In genomic region chr1:4024811-4025210, GRCh38 we compare ENCODE assay signal across 26 cellular contexts.
"Had no signal": no experiment of that assay in that cellular context is flagged by ENCODE, and none has a peak within 500 bp of the region (broad histone marks: within the 10 kb centered on the region; RNA-seq: fewer than 3 reads in every experiment).

No MANE protein-coding gene starts in this region.

- H3K36me3 ChIP-seq: ascending aorta, breast epithelium, cardiac muscle cell had no signal

- H3K9me3 ChIP-seq: ascending aorta, breast epithelium had no signal

- H3K4me3 ChIP-seq: ascending aorta, breast epithelium, cardiac muscle cell, coronary artery, dorsolateral prefrontal cortex had no signal

- H3K27me3 ChIP-seq: ascending aorta, cardiac muscle cell had no signal

- H3K4me1 ChIP-seq: ascending aorta, breast epithelium had no signal

- H3K27ac ChIP-seq: ascending aorta, breast epithelium, cardiac muscle cell, coronary artery, dorsolateral prefrontal cortex had no signal

- ATAC-seq: activated naive CD4-positive, alpha-beta T cell treated with anti-CD3 and anti-CD28 coated beads, Interleukin-2, amount 50 U/mL, for 72 hours; activated T-cell treated with anti-CD3 and anti-CD28 coated beads, Interleukin-2, amount 50 U/mL, for 72 hours; esophagus mucosa had no signal

- DNase-seq: activated CD4-positive, alpha-beta memory T cell treated with anti-CD3 and anti-CD28 coated beads, Interleukin-2, amount 10 ng/mL, durations not matched to agents 7 days and 5 days; activated CD4-positive, alpha-beta T cell treated with anti-CD3 and anti-CD28 coated beads for 1 hour; activated CD4-positive, alpha-beta T cell treated with anti-CD3 and anti-CD28 coated beads for 4 hours; activated CD4-positive, alpha-beta T cell treated with anti-CD3 and anti-CD28 coated beads, Interleukin-2, amount 10 ng/mL, durations not matched to agents 7 days and 5 days; activated CD4-positive, alpha-beta T cell treated with anti-CD3 and anti-CD28 coated beads, Interleukin-2, amount 50 U/mL, for 4 hours; activated CD4-positive, CD25-positive, alpha-beta regulatory T cell; activated CD8-positive, alpha-beta memory T cell treated with anti-CD3 and anti-CD28 coated beads, Interleukin-2, amount 50 U/mL, for 48 hours; activated gamma-delta T cell; activated naive CD4-positive, alpha-beta T cell; activated naive CD4-positive, alpha-beta T cell treated with anti-CD3 and anti-CD28 coated beads, Interleukin-2, amount 10 ng/mL, durations not matched to agents 7 days and 5 days; activated naive CD8-positive, alpha-beta T cell treated with anti-CD3 and anti-CD28 coated beads, Interleukin-2, amount 10 ng/mL, durations not matched to agents 7 days and 5 days; activated T-cell treated with anti-CD3 and anti-CD28 coated beads for 4 hours; activated T-cell treated with anti-CD3 and anti-CD28 coated beads, Interleukin-2, amount 50 U/mL, for 24 hours; activated T-cell treated with anti-CD3 and anti-CD28 coated beads, Interleukin-2, amount 50 U/mL, for 72 hours; central memory CD4-positive, alpha-beta T cell; dorsolateral prefrontal cortex; effector memory CD4-positive, alpha-beta T cell; endodermal cell; foreskin fibroblast; T-helper 2 cell had no signal
